8 cellular contexts compared by ENCODE assay signal in the genomic region with DNA sequence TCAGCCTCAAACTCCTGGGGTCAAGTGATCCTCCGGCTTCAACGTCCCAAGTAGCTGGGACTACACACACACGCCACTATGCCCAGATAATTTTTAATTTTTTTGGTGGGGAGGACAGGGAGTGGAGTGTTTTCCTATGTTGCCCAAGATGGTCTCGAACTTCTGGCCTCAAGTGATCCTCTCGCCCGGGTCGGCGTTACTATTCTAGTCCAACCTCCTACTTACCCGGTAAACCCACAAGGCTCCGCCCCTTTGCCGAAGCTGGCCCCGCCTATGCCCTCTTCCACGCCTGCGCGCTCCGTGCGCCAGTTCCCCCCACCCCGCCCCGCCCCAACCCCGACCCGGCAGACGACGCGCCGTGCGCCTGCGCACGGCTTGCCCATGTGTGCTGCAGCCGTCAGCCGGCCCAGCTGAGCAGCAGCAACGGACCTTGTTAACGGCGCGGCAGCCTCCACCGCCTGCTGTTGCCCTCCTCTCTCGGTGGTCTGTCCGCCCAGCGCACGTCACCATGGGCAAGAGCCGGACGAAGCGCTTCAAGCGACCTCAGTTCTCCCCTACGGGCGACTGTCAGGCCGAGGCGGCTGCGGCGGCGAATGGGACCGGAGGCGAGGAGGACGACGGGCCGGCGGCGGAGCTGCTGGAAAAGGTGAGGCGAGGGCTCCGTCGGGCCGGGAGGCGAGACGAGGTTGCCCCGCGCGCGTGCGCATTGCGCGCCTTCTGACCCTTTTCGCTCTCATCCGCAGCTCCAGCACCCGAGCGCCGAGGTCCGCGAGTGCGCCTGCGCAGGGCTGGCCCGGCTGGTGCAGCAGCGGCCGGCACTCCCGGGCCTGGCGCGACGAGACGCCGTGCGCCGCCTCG. TPM values are rescaled to one million over a fixed set of nuclear protein-coding genes. Genes with fewer than 3 reads are reported as not detected.
DNase-seq lines count a peak whose midpoint lies in the region; ATAC-seq and TF ChIP-seq lines count a peak whose summit lies in the region.

A gene with protein sequence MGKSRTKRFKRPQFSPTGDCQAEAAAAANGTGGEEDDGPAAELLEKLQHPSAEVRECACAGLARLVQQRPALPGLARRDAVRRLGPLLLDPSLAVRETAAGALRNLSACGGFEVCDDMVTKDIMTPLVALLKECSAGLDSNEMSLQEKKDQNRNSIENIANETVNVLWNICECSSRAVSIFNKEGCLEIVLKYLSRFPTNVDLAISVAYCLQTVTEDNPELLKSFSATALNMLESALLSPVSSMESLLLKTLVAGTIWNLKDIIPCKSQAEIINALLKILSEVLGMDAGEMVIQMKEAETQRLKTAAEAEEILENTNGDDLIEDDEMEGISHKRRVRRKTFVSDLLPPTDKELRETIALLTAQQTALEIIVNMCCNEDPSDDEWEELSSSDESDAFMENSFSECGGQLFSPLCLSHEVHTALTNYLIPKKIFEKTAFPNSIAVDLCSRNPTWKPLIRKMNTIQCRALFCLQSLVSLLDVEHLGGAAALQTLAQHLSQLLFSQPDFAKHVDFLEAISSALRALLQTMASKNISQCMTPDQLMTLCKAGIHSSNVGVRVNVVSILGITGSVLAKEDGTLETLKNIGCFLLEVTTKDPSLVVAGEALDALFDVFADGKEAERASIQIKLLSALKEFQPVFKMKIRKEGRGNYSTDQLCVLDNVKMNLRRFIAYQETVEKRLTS (plus strand): TSS at position 347 of the 858 bp plus-strand sequence. CDS start 162 bp downstream, at position 509.

- peak within 1 kb of the TSS; percentile 90 for H3K27ac ChIP-seq in WERI-Rb-1
- H3K27ac ChIP-seq in mammary epithelial cell (ENCODE audit: insufficient read depth, low read depth, low read length) = peak within 1 kb of the TSS; percentile 65
- peak within 1 kb of the TSS; percentile 96 for H3K27ac ChIP-seq in smooth muscle cell (ENCODE audit: low read depth)

- TF ChIP-seq CTCF in WERI-Rb-1 (IDR thresholded peaks at IDR 0.05; ENCODE audit: low read depth, low read length) (no peak), mammary epithelial cell (conservative IDR thresholded peaks at IDR 0.05 in 1 of 2, IDR thresholded peaks at IDR 0.05 in 1 of 2; ENCODE audit: extremely low read depth in 1 of 2, insufficient read depth in 1 of 2, low read depth in 1 of 2, low read length in 2 of 2) (no peak), smooth muscle cell (IDR thresholded peaks at IDR 0.05; ENCODE audit: borderline replicate concordance, insufficient read depth, poor library complexity, severe bottlenecking) (no peak)

- H2AFZ ChIP-seq in mammary epithelial cell (ENCODE audit: low read depth, low read length) (peak within 1 kb of the TSS; percentile 100), smooth muscle cell (ENCODE audit: low read depth) (peak within 1 kb of the TSS; percentile 100)

- H3K27me3 ChIP-seq in WERI-Rb-1 (ENCODE audit: insufficient read depth, low read depth, severe bottlenecking) = no peaks in the 10 kb centered on the region
- H3K27me3 ChIP-seq in mammary epithelial cell (ENCODE audit: insufficient read depth, low read length) = no peaks in the 10 kb centered on the region
- H3K27me3 ChIP-seq in smooth muscle cell (ENCODE audit: low read depth) = no peaks in the 10 kb centered on the region

- in situ Hi-C loops in ACHN (cut with HindIII; ENCODE audit: low pct_ligation_motif_present, low pct_unique_long_range_greater_than_20kb, low sequenced_read_pairs) = no loop called here
- in situ Hi-C loops in mammary epithelial cell (cut with MboI; ENCODE audit: low sequenced_read_pairs in 2 of 2) = loop anchor here in 1 of 2 donors (25.0 kb wide), 1 partner anchor 296 kb away; a partner anchor contains a TSS

- peak; percentile 95 for DNase-seq in ACHN
- DNase-seq in NCI-H2196 treated with DMSO at 0.1 percent for 48 hours (lab: John Stamatoyannopoulos, UW; ENCODE audit: unreplicated experiment) = peak; percentile 36
- DNase-seq in WERI-Rb-1 = peak; percentile 93
- DNase-seq in mammary epithelial cell = peak; percentile 84
- peak; percentile 98 for DNase-seq in iPS-NIHi7 (ENCODE audit: extremely low spot score)
- peak; percentile 86 for DNase-seq in smooth muscle cell (lab: John Stamatoyannopoulos, UW; ENCODE audit: unreplicated experiment)

- peaks cover 9% of the 10 kb centered on the region for H3F3A ChIP-seq in smooth muscle cell (ENCODE audit: low read depth)

- 10% methylated on average over 10 of the region's 91 CpGs for WGBS in mammary epithelial cell (ENCODE audit: low coverage, missing lambda C conversion rate)
- WGBS in smooth muscle cell (ENCODE audit: low lambda C conversion rate) = 2% methylated on average over 91 of the region's 91 CpGs

- H3K36me3 ChIP-seq in WERI-Rb-1 (peaks cover 17% of the 10 kb centered on the region), mammary epithelial cell (ENCODE audit: insufficient read depth, low read length) (peaks cover 7% of the 10 kb centered on the region), smooth muscle cell (ENCODE audit: low read depth) (no peaks in the 10 kb centered on the region)

- no TSS peak for BruUV-seq in mammary epithelial cell (replicated peaks; lab: Mats Ljungman, UMichigan)

- dilution Hi-C loops in mammary epithelial cell (cut with HindIII; ENCODE audit: low sequenced_read_pairs) = no loop called here

- H3K4me2 ChIP-seq in mammary epithelial cell (ENCODE audit: insufficient read depth, low read depth, low read length) (peak within 1 kb of the TSS; percentile 96), smooth muscle cell (peak within 1 kb of the TSS; percentile 100)

- H4K20me1 ChIP-seq in mammary epithelial cell (ENCODE audit: insufficient read depth, low read length) (no peaks in the 10 kb centered on the region), smooth muscle cell (ENCODE audit: low read depth) (peaks cover 18% of the 10 kb centered on the region)

- ATAC-seq in GM18873 (IDR thresholded peaks at IDR 0.05; ENCODE audit: low FRiP score, unreplicated experiment) (peak; percentile 50), HG03135 (IDR thresholded peaks at IDR 0.05; ENCODE audit: unreplicated experiment) (peak; percentile 81)

- H3K4me1 ChIP-seq in mammary epithelial cell (ENCODE audit: insufficient read depth, low read length) = peaks cover 15% of the 10 kb centered on the region
- H3K4me1 ChIP-seq in smooth muscle cell (ENCODE audit: low read depth) = peaks cover 3% of the 10 kb centered on the region

- CTCF ChIA-PET in mammary epithelial cell (lab: Charles Lee; ENCODE audit: low non-redundant PET) = interaction anchor here (0.6 kb wide), 1 partner anchor 261 kb away, joined by 5 read pairs; no protein-coding TSS in a partner anchor

- no peaks in the 10 kb centered on the region for H3K9me3 ChIP-seq in WERI-Rb-1 (ENCODE audit: severe bottlenecking)
- no peaks in the 10 kb centered on the region for H3K9me3 ChIP-seq in mammary epithelial cell (replicated peaks; ENCODE audit: insufficient read depth, low read length)
- no peaks in the 10 kb centered on the region for H3K9me3 ChIP-seq in smooth muscle cell (replicated peaks; ENCODE audit: low read depth)

- H3K4me3 ChIP-seq in WERI-Rb-1 (ENCODE audit: low read depth, low read length) = peak within 1 kb of the TSS; percentile 57
- peak within 1 kb of the TSS; percentile 87 to 100 (median 99) for H3K4me3 ChIP-seq in mammary epithelial cell (replicated peaks in 1 of 3; ENCODE audit: insufficient read depth in 1 of 3, low read depth in 2 of 3, low read length in 3 of 3)
- peak within 1 kb of the TSS; percentile 100 for H3K4me3 ChIP-seq in smooth muscle cell

- intact Hi-C loops in mammary epithelial cell (cut with micrococcal nuclease) = loop anchor here (1.0 to 2.0 kb wide), 2 partner anchors 41 to 86 kb away; a partner anchor contains a TSS

- H3K79me2 ChIP-seq in mammary epithelial cell (ENCODE audit: insufficient read depth, low read length) (peaks cover 47% of the 10 kb centered on the region), smooth muscle cell (ENCODE audit: low read depth) (peaks cover 11% of the 10 kb centered on the region)

- H3K9ac ChIP-seq in mammary epithelial cell (ENCODE audit: insufficient read depth, low read length) (peak within 1 kb of the TSS; percentile 71), smooth muscle cell (ENCODE audit: low read depth) (peak within 1 kb of the TSS; percentile 89)

RNA-seq across cellular contexts. Expression of the gene that starts here (rescaled TPM):
- total RNA-seq in mammary epithelial cell (10 to 100 TPM; 18.7 to 23.8 TPM), smooth muscle cell (7.2 and 9.1 TPM in 2 replicates)
- polyA plus RNA-seq in mammary epithelial cell (17.3 TPM), smooth muscle cell (3.1 and 3.6 TPM in 2 replicates)
- polyA minus RNA-seq in mammary epithelial cell = 17.6 TPM

Comparison
In these comparisons a context has a peak if more than half of its experiments do, and no peak if none do; other contexts are left out.
1. Peak in every context shown above with its lines: DNase-seq, ATAC-seq, H3K4me3 ChIP-seq and H3K27ac ChIP-seq.
2. DNase-seq: peak in every context shown above with its lines; median percentile 98 in iPS-NIHi7; 95 in ACHN; 93 in WERI-Rb-1; 86 in smooth muscle cell; 84 in mammary epithelial cell; 36 in NCI-H2196 treated with DMSO at 0.1 percent for 48 hours.